Comparison of ENCODE assay signal across 21 cellular contexts in the genomic region with DNA sequence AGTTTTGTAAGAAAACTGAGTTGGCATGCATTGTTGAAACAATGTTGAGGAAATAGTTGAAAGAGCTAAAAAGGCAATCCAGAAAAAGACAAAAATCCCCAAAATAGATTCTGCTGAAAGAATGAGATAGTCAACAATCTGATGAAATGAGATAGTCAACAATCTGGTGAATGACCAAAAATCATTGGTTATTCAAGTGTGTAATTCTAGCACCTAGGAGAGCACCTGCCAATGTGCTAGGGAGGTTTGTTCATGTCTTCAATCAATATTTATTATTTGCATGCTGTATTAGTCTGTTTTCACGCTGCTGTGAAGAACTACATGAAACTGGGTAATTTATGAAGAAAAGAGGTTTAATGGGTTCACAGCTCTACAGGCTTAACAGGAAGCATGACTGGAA.
DNase-seq lines count a peak whose midpoint lies in the region; ATAC-seq, FAIRE-seq and TF ChIP-seq lines count a peak whose summit lies in the region.
"Had no signal": no experiment of that assay in that cellular context is flagged by ENCODE, and none has a peak within 500 bp of the region (broad histone marks: within the 10 kb centered on the region; RNA-seq: fewer than 3 reads in every experiment).

No MANE protein-coding gene starts in this region.

- peaks cover 3% of the 10 kb centered on the region; the same call in 1 of the 3 replicates for H3K4me1 Mint-ChIP-seq in GM23338
- no peaks in the 10 kb centered on the region for H3K4me1 Mint-ChIP-seq in neural crest cell
- H3K4me1 Mint-ChIP-seq: B cell had no signal

- H3K27ac Mint-ChIP-seq in GM23338: no peak overlapping the region
- H3K27ac Mint-ChIP-seq in neural crest cell (ENCODE audit: unreplicated experiment): peak overlapping the region; percentile 39
- H3K27ac Mint-ChIP-seq: B cell; CD4-positive, alpha-beta T cell; CD8-positive, alpha-beta T cell had no signal

- no peaks in the 10 kb centered on the region for H3K9me3 Mint-ChIP-seq in GM23338
- H3K9me3 Mint-ChIP-seq in neural crest cell: no peaks in the 10 kb centered on the region
- H3K9me3 Mint-ChIP-seq: CD4-positive, alpha-beta T cell; CD8-positive, alpha-beta T cell had no signal

- no peaks in the 10 kb centered on the region for H3K79me2 ChIP-seq in GM23338 (replicated peaks; ENCODE audit: insufficient read depth)
- no peaks in the 10 kb centered on the region for H3K79me2 ChIP-seq in osteoblast (ENCODE audit: insufficient read depth, low read length)

- CTCF ChIA-PET in A549 (lab: Yijun Ruan, JAX) (no interaction called here), HEK293 (lab: Yijun Ruan, JAX) (no interaction called here)

- H3K4me3 ChIP-seq in A549 (no peak overlapping the region), GM23338 (no peak overlapping the region), HEK293 (ENCODE audit: low read depth, low read length) (no peak overlapping the region), osteoblast (ENCODE audit: insufficient read depth, low read length) (no peak overlapping the region)
- H3K4me3 ChIP-seq: BLaER1 treated with 17β-estradiol and CSF1 and Interleukin-3, amounts not matched to agents 10 nM and 100 nM had no signal

- H3K27me3 Mint-ChIP-seq in GM23338 (ENCODE audit: insufficient read depth, low read depth, poor library complexity) (no peaks in the 10 kb centered on the region), neural crest cell (ENCODE audit: low read depth) (no peaks in the 10 kb centered on the region)
- H3K27me3 Mint-ChIP-seq: B cell had no signal

- H3K36me3 ChIP-seq in GM23338 (ENCODE audit: insufficient read depth) (no peaks in the 10 kb centered on the region), HEK293 (ENCODE audit: control insufficient read depth in 2 of 2, insufficient read depth in 1 of 2, low read length in 2 of 2) (no peaks in the 10 kb centered on the region), osteoblast (ENCODE audit: insufficient read depth, low read length) (no peaks in the 10 kb centered on the region)
- H3K36me3 ChIP-seq: BLaER1 treated with 17β-estradiol and CSF1 and Interleukin-3, amounts not matched to agents 10 nM and 100 nM had no signal

- TF ChIP-seq POLR2A in A549 (IDR thresholded peaks at IDR 0.05; ENCODE audit: low read length): no peak

- H3K4me3 Mint-ChIP-seq in GM23338: no peak overlapping the region
- H3K4me3 Mint-ChIP-seq in neural crest cell: no peak overlapping the region
- H3K4me3 Mint-ChIP-seq: B cell; CD4-positive, alpha-beta T cell; CD8-positive, alpha-beta T cell had no signal

- FAIRE-seq in A549 (lab: Jason Lieb, UNC): no peak
- FAIRE-seq: D721Med, GM12891, GM19239 had no signal

- no peaks in the 10 kb centered on the region for H3K9me2 ChIP-seq in GM23338 (ENCODE audit: insufficient read depth)

- 63% methylated on average over 1 of the region's 1 CpG for WGBS in A549 (ENCODE audit: missing lambda C conversion rate)

- ATAC-seq in A549: no peak
- ATAC-seq in GM23338: no peak
- ATAC-seq: CD8-positive, alpha-beta T cell had no signal

- no peak for DNase-seq in A549 (ENCODE audit: low read depth in 1 of 2, low spot score in 1 of 2)
- DNase-seq in GM23338 (ENCODE audit: low spot score): no peak
- no peak for DNase-seq in neural crest cell (ENCODE audit: low read depth, low spot score)
- DNase-seq in osteoblast (ENCODE audit: insufficient read length, low spot score, missing footprints): no peak
- no peak for DNase-seq in midbrain (lab: John Stamatoyannopoulos, UW)
- no peak for DNase-seq in posterior vena cava (ENCODE audit: low spot score)
- DNase-seq: 8988T; AML-193; Caco-2; Calu3; CD4-positive, alpha-beta T cell; CD8-positive, alpha-beta T cell; DMS79 treated with DMSO at 0.1 percent for 48 hours; GF-D8 had no signal

- H3F3A ChIP-seq in GM23338 (replicated peaks; ENCODE audit: low read depth): no peaks in the 10 kb centered on the region

- TF ChIP-seq CTCF in A549 (IDR thresholded peaks at IDR 0.05): no peak
- no peak for TF ChIP-seq CTCF in GM23338 (conservative IDR thresholded peaks at IDR 0.05; ENCODE audit: low read depth in 2 of 2)
- TF ChIP-seq CTCF in HEK293 (tag by site-specific recombination; IDR thresholded peaks at IDR 0.05): no peak
- no peak for TF ChIP-seq CTCF in neural crest cell (conservative IDR thresholded peaks at IDR 0.05)
- TF ChIP-seq CTCF in osteoblast (IDR thresholded peaks at IDR 0.05; ENCODE audit: extremely low read depth, low read depth, low read length): no peak

- H3K27me3 ChIP-seq in GM23338 (ENCODE audit: insufficient read depth) (no peaks in the 10 kb centered on the region), osteoblast (ENCODE audit: insufficient read depth, low read length) (no peaks in the 10 kb centered on the region)
- H3K27me3 ChIP-seq: BLaER1 treated with 17β-estradiol and CSF1 and Interleukin-3, amounts not matched to agents 10 nM and 100 nM had no signal

- H4K20me1 ChIP-seq in GM23338 (replicated peaks; ENCODE audit: insufficient read depth) (no peaks in the 10 kb centered on the region), osteoblast (ENCODE audit: insufficient read depth, low read length) (no peaks in the 10 kb centered on the region)
- H4K20me1 ChIP-seq: BLaER1 treated with 17β-estradiol and CSF1 and Interleukin-3, amounts not matched to agents 10 nM and 100 nM had no signal

- H2AFZ ChIP-seq in GM23338 (0 out of 2 replicates have a peak overlapping the region, but pooled peaks have one; percentile 18), osteoblast (ENCODE audit: low read length) (no peak overlapping the region)

- H3K27ac ChIP-seq in A549 (no peak overlapping the region), GM23338 (ENCODE audit: low read depth) (no peak overlapping the region), HEK293 (ENCODE audit: extremely low read depth, low read depth, low read length) (no peak overlapping the region), osteoblast (ENCODE audit: low read depth, low read length) (no peak overlapping the region)
- H3K27ac ChIP-seq: BLaER1 treated with 17β-estradiol and CSF1 and Interleukin-3, amounts not matched to agents 10 nM and 100 nM; C4-2B had no signal

- H3K9me3 ChIP-seq in A549: no peaks in the 10 kb centered on the region
- no peaks in the 10 kb centered on the region for H3K9me3 ChIP-seq in HEK293 (ENCODE audit: control insufficient read depth, insufficient read depth, low read depth, low read length)
- no peaks in the 10 kb centered on the region for H3K9me3 ChIP-seq in osteoblast (ENCODE audit: low read depth, low read length)
- H3K9me3 ChIP-seq: BLaER1 treated with 17β-estradiol and CSF1 and Interleukin-3, amounts not matched to agents 10 nM and 100 nM; Caco-2 had no signal

- H3K36me3 Mint-ChIP-seq in GM23338 (ENCODE audit: low read depth): no peaks in the 10 kb centered on the region
- no peaks in the 10 kb centered on the region for H3K36me3 Mint-ChIP-seq in neural crest cell (ENCODE audit: low read depth)
- H3K36me3 Mint-ChIP-seq: CD8-positive, alpha-beta T cell had no signal

- H3K4me1 ChIP-seq in A549: no peaks in the 10 kb centered on the region
- 0 out of 2 replicates have a peak, but pooled peaks cover 3% of the 10 kb centered on the region for H3K4me1 ChIP-seq in GM23338 (ENCODE audit: insufficient read depth)
- no peaks in the 10 kb centered on the region for H3K4me1 ChIP-seq in HEK293 (ENCODE audit: control insufficient read depth, insufficient read depth, low read length)
- no peaks in the 10 kb centered on the region for H3K4me1 ChIP-seq in osteoblast (ENCODE audit: insufficient read depth, low read length)
- H3K4me1 ChIP-seq: BLaER1 treated with 17β-estradiol and CSF1 and Interleukin-3, amounts not matched to agents 10 nM and 100 nM; Caco-2 had no signal

- intact Hi-C loops in posterior vena cava (cut with DNase I): no loop called here

- TF ChIP-seq EP300 in A549 (IDR thresholded peaks at IDR 0.05): no peak

- POLR2A ChIA-PET in A549 (lab: Yijun Ruan, JAX): no interaction called here
- POLR2A ChIA-PET in HEK293 (lab: Yijun Ruan, JAX): no interaction called here

- no peak for TF ChIP-seq RAD21 in A549 (conservative IDR thresholded peaks at IDR 0.05 in 1 of 2, IDR thresholded peaks at IDR 0.05 in 1 of 2)

- no peak overlapping the region for H3K4me2 ChIP-seq in A549
- H3K4me2 ChIP-seq in GM23338: no peak overlapping the region
- H3K4me2 ChIP-seq in osteoblast (ENCODE audit: insufficient read depth, low read length): no peak overlapping the region
- H3K4me2 ChIP-seq: BLaER1 treated with 17β-estradiol and CSF1 and Interleukin-3, amounts not matched to agents 10 nM and 100 nM had no signal

TF ChIP-seq in A549, 52 proteins besides CTCF, POLR2A, EP300 and RAD21 (continues in another document):
- TF ChIP-seq ZFP36 (IDR thresholded peaks at IDR 0.05; ENCODE audit: borderline replicate concordance, partially characterized antibody) (no peak), GATA3 (IDR thresholded peaks at IDR 0.05; ENCODE audit: borderline replicate concordance) (no peak)

TF ChIP-seq in GM23338, 12 proteins besides CTCF, POLR2A, EP300 and RAD21:
- no peak for TF ChIP-seq CREB1 (CRISPR knock-in tag; IDR thresholded peaks at IDR 0.05; ENCODE audit: low read depth)
- no peak for TF ChIP-seq ETS1 (IDR thresholded peaks at IDR 0.05)
- no peak for TF ChIP-seq JUNB (IDR thresholded peaks at IDR 0.05; ENCODE audit: unreplicated experiment)
- TF ChIP-seq EZH2 (IDR thresholded peaks at IDR 0.05; ENCODE audit: low read depth, unreplicated experiment): no peak

TF ChIP-seq in HEK293, 187 proteins besides CTCF, POLR2A, EP300 and RAD21 (continues in another document):
- TF ChIP-seq REST (tag by site-specific recombination; IDR thresholded peaks at IDR 0.05): peak; percentile 64; the same call in 1 of the 2 replicates

Comparison
In these comparisons a context has a peak if more than half of its experiments do, and no peak if none do; other contexts are left out.
1. Of the 5 proteins assayed by ChIP-seq in both HEK293 and A549: peak only in HEK293: none; only in A549: none; in both: REST; in neither: 4.